Comparison of ENCODE assay signal across 9 cellular contexts in genomic region chr4:55854132-55854531, GRCh38. TPM values are rescaled to one million over a fixed set of nuclear protein-coding genes. Genes with fewer than 3 reads are reported as not detected.
DNase-seq lines count a peak whose midpoint lies in the region; ATAC-seq and TF ChIP-seq lines count a peak whose summit lies in the region.
"Had no signal": no experiment of that assay in that cellular context is flagged by ENCODE, and none has a peak within 500 bp of the region (broad histone marks: within the 10 kb centered on the region; RNA-seq: fewer than 3 reads in every experiment).

No MANE protein-coding gene starts in this region.

- H3F3A ChIP-seq in OCI-LY1 (ENCODE audit: insufficient read depth, low read length): no peaks in the 10 kb centered on the region

- TF ChIP-seq CTCF in GM12864 (IDR thresholded peaks at IDR 0.05; ENCODE audit: low read depth, low read length, missing control alignments): no peak
- no peak for TF ChIP-seq CTCF in OCI-LY1 (IDR thresholded peaks at IDR 0.05; ENCODE audit: low read length)
- no peak for TF ChIP-seq CTCF in esophagus muscularis mucosa (IDR thresholded peaks at IDR 0.05)
- no peak for TF ChIP-seq CTCF in psoas muscle (IDR thresholded peaks at IDR 0.05)

- H3K4me1 ChIP-seq in OCI-LY1 (ENCODE audit: insufficient read depth, low read length, severe bottlenecking): peaks cover 15% of the 10 kb centered on the region
- peaks cover 17 to 30% (median 21%) of the 10 kb centered on the region in 4 donors for H3K4me1 ChIP-seq in esophagus muscularis mucosa
- H3K4me1 ChIP-seq in psoas muscle: peaks cover 20% of the 10 kb centered on the region

- H3K27me3 ChIP-seq in OCI-LY1 (ENCODE audit: insufficient read depth, low read length): no peaks in the 10 kb centered on the region
- H3K27me3 ChIP-seq in esophagus muscularis mucosa: peaks cover 0 to 8% (median 0%) of the 10 kb centered on the region in 4 donors
- no peaks in the 10 kb centered on the region for H3K27me3 ChIP-seq in psoas muscle (ENCODE audit: insufficient read depth in 3 of 3, low read length in 2 of 3)

- intact Hi-C loops in esophagus muscularis mucosa (cut with DNase I): loop anchor here (5.0 kb wide), 1 partner anchor 307 kb away; the partner anchor contains the start of gene CLOCK
- intact Hi-C loops in psoas muscle (cut with DNase I): loop anchor here (5.0 to 10.0 kb wide), 3 partner anchors 299 to 509 kb away; partner anchors contain the start of genes CLOCK (in 1 of the 2) and SRD5A3 (in 1 of the 2)

- peaks cover 8% of the 10 kb centered on the region; the same call in 1 of the 2 replicates for H3K79me2 ChIP-seq in OCI-LY1 (ENCODE audit: insufficient read depth, low read length)

- no peak for TF ChIP-seq POLR2A in esophagus muscularis mucosa (IDR thresholded peaks at IDR 0.05; ENCODE audit: low read depth)

- H3K4me3 ChIP-seq in GM12864 (ENCODE audit: low read depth, low read length): peak overlapping the region; percentile 100
- peak overlapping the region; percentile 96 for H3K4me3 ChIP-seq in OCI-LY1 (ENCODE audit: low read depth, low read length, poor library complexity, severe bottlenecking)
- H3K4me3 ChIP-seq in esophagus muscularis mucosa: peak overlapping the region; percentile 80 to 98 (median 88)
- H3K4me3 ChIP-seq in psoas muscle: peak overlapping the region; percentile 100

- H3K36me3 ChIP-seq in OCI-LY1 (ENCODE audit: insufficient read depth, low read length) (peaks cover 8% of the 10 kb centered on the region), esophagus muscularis mucosa (peaks cover 0 to 6% (median 1%) of the 10 kb centered on the region in 4 donors), psoas muscle (ENCODE audit: insufficient read depth in 1 of 2, low read depth in 1 of 2) (peaks cover 0 to 16% of the 10 kb centered on the region in 2 donors)

- H2AFZ ChIP-seq in OCI-LY1 (ENCODE audit: low read length): no peak overlapping the region

- no peaks in the 10 kb centered on the region for H3K9me2 ChIP-seq in OCI-LY1 (ENCODE audit: low read depth, low read length)

- ATAC-seq in psoas muscle (peak in 3 of 4 donors; percentile 26 to 33 (median 29)), HG03521 (IDR thresholded peaks at IDR 0.05; ENCODE audit: unreplicated experiment) (no peak)

- TF ChIP-seq EP300 in esophagus muscularis mucosa (IDR thresholded peaks at IDR 0.05): no peak

- peak overlapping the region; percentile 95 for H3K9ac ChIP-seq in OCI-LY1 (ENCODE audit: low read length)

- no peaks in the 10 kb centered on the region for H4K20me1 ChIP-seq in OCI-LY1 (ENCODE audit: insufficient read depth, low read length)

- no peak for DNase-seq in GM12864 (ENCODE audit: low read depth)
- no peak for DNase-seq in esophagus muscularis mucosa (ENCODE audit: extremely low spot score)
- DNase-seq in psoas muscle: no peak
- DNase-seq in ecto neural progenitor cell (ENCODE audit: low spot score): no peak
- no peak for DNase-seq in dedifferentiated amniotic fluid mesenchymal stem cell (ENCODE audit: extremely low spot score)
- no peak for DNase-seq in LoVo (ENCODE audit: low spot score)

- peaks cover 7% of the 10 kb centered on the region; the same call in 1 of the 2 replicates for H3K9me3 ChIP-seq in OCI-LY1 (ENCODE audit: low read length)
- H3K9me3 ChIP-seq in esophagus muscularis mucosa: no peaks in the 10 kb centered on the region
- H3K9me3 ChIP-seq in psoas muscle: no peaks in the 10 kb centered on the region

- H3K27ac ChIP-seq in OCI-LY1 (ENCODE audit: low read depth, low read length, poor library complexity, severe bottlenecking): no peak overlapping the region
- H3K27ac ChIP-seq in esophagus muscularis mucosa (replicated peaks in 1 of 4): peak overlapping the region; percentile 83 to 91 (median 88)
- H3K27ac ChIP-seq in psoas muscle: peak overlapping the region; percentile 94

- H3K4me2 ChIP-seq in OCI-LY1 (ENCODE audit: low read length): peak overlapping the region; percentile 67

- WGBS in esophagus muscularis mucosa: 20% methylated on average over 6 of the region's 6 CpGs
- 13 to 15% (median 15%) methylated on average over 6 of the region's 6 CpGs for WGBS in psoas muscle, 3 donors

RNA-seq across cellular contexts. Expression of gene EXOC1, which starts 0.7 kb away (rescaled TPM):
- total RNA-seq in esophagus muscularis mucosa (10 to 100 TPM; 22.0 to 33.6 (median 23.6) TPM), psoas muscle (10 to 100 TPM; 14.2 to 22.1 (median 18.4) TPM)
- polyA plus RNA-seq in psoas muscle: 10 to 100 TPM; 11.0 to 23.8 (median 14.3) TPM

RNA-seq across cellular contexts. Expression of gene EXOC1L, which starts 34.5 kb away (rescaled TPM):
- total RNA-seq in esophagus muscularis mucosa (not detected), psoas muscle (not detected)
- polyA plus RNA-seq in psoas muscle: not detected
- total RNA-seq: left cardiac atrium had no signal
